8 cellular contexts compared by ENCODE assay signal in the genomic region with DNA sequence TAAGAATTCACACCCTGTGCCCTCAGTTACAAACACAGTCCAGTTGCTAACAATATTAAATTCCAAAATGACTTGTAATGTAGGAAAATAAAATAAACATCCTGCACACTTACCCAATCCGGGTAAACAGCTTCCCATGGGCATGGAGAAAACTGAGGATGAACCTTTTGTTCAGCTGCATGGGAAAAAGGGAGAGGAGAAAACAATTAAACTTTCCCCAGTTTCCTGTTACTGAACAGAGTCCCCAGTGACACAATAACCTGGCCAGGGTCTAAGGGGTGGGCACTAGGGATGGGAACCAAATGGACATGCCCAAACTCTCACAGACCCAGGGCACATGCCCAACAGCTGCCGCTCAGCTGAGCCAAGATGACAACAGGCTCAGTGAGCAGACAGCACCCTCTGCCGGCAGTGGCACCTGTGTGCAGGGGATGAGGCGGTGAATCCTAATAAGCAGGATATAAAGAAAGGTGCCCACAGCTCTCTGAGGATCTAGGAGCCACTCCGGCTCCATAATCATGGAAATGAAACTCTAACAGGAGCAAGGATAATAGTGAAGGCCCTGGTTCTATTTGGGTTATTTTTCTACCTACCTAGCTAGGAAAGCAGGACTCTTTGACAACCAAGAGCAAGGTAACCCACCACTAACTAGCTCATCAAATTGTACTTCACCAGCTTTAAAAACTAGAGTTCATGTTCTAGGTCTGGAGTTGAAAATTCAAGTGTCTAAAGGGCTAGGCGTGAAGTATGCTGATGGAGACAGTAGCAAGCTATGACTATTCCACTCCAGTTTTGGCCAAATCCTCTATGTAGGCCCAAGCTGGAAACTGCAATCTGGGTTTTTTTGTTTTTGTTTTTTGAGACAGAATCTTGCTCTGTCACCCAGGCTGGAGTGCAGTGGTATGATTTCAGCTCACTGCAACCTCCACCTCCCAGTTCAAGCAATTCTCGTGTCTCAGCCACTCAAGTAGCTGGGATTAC. TPM values are rescaled to one million over a fixed set of nuclear protein-coding genes. Genes with fewer than 3 reads are reported as not detected.
DNase-seq lines count a peak whose midpoint lies in the region; ATAC-seq and TF ChIP-seq lines count a peak whose summit lies in the region.

No MANE protein-coding gene starts in this region.

- no peak for ATAC-seq in HG02623 (IDR thresholded peaks at IDR 0.05; ENCODE audit: unreplicated experiment)

- H3K4me3 ChIP-seq in OCI-LY7 (ENCODE audit: low read depth, low read length, poor library complexity, severe bottlenecking), result no peak overlapping the region

- intact Hi-C loops in OCI-LY7 (cut with micrococcal nuclease; ENCODE audit: unreplicated experiment), result loop anchor here (1.0 kb wide), 2 partner anchors 190 to 337 kb away; a partner anchor contains a TSS

- H3K36me3 ChIP-seq in OCI-LY7 (ENCODE audit: insufficient read depth, low read length), result peaks cover 33% of the 10 kb centered on the region; the same call in 1 of the 2 replicates

- no peaks in the 10 kb centered on the region for H4K20me1 ChIP-seq in OCI-LY7 (ENCODE audit: insufficient read depth, low read length)

- TF ChIP-seq CTCF in OCI-LY7 (conservative IDR thresholded peaks at IDR 0.05; ENCODE audit: low read length), result peak; percentile 99

- H3K27ac ChIP-seq in OCI-LY7 (ENCODE audit: low read depth, low read length, poor library complexity, severe bottlenecking), result no peak overlapping the region

- no peaks in the 10 kb centered on the region for H3K9me3 ChIP-seq in OCI-LY7 (ENCODE audit: low read length)

- DNase-seq in DMS79 treated with DMSO at 0.1 percent for 48 hours (lab: John Stamatoyannopoulos, UW) (peak; percentile 46), HT-29 (ENCODE audit: low spot score) (peak; percentile 75), OCI-LY7 (ENCODE audit: low spot score) (peak; percentile 84), activated T-cell treated with anti-CD3 and anti-CD28 coated beads for 4 hours (peak; percentile 82), erythroblast (lab: John Stamatoyannopoulos, UW) (peak; percentile 71 to 86), myocyte (ENCODE audit: low read depth) (peak; percentile 95)
- peak; percentile 66 to 72 for DNase-seq in stimulated activated CD8-positive, alpha-beta memory T cell treated with anti-CD3 and anti-CD28 coated beads, Interleukin-4, amount 100 ng/mL, for 4 hours (ENCODE audit: low read depth in 2 of 2, low spot score in 1 of 2)

- no peak overlapping the region for H2AFZ ChIP-seq in OCI-LY7 (ENCODE audit: low read length)

- CTCF ChIA-PET in OCI-LY7 (lab: Charles Lee; ENCODE audit: unreplicated experiment), result interaction anchor here (1.0 to 1.5 kb wide), 4 partner anchors 80 to 191 kb away, joined by 3 to 9 read pairs (median 3); a partner anchor contains a TSS

- POLR2A ChIA-PET in OCI-LY7 (lab: Charles Lee), result interaction anchor here (0.5 to 1.2 kb wide), 3 partner anchors 28 to 340 kb away, joined by 3 read pairs; no protein-coding TSS in a partner anchor

- no TSS peak for BruUV-seq in OCI-LY7 (replicated peaks; lab: Mats Ljungman, UMichigan)

- no peaks in the 10 kb centered on the region for H3K79me2 ChIP-seq in OCI-LY7 (ENCODE audit: insufficient read depth, low read depth, low read length)

- no peak for TF ChIP-seq POLR2A in erythroblast (IDR thresholded peaks at IDR 0.05; ENCODE audit: low read length)

- no peaks in the 10 kb centered on the region for H3K9me2 ChIP-seq in OCI-LY7 (ENCODE audit: insufficient read depth, low read length)

- peaks cover 14% of the 10 kb centered on the region for H3K4me1 ChIP-seq in OCI-LY7 (ENCODE audit: insufficient read depth, low read length, poor library complexity, severe bottlenecking)

- no peak overlapping the region for H3K4me2 ChIP-seq in OCI-LY7 (ENCODE audit: low read length)

RNA-seq across cellular contexts. Expression of a gene that starts 58.8 kb away (rescaled TPM):
- total RNA-seq in HT-29 (2014; rRNA removed; shearing (Covaris generic)), result 14.9 and 17.5 TPM in 2 replicates
- 10.2 and 12.5 TPM in 2 replicates for total RNA-seq in OCI-LY7 (2014; rRNA removed; shearing (Covaris generic))
- total RNA-seq in OCI-LY7 (2022) (17.8 and 18.8 TPM in 2 replicates), myocyte (22.9 and 25.2 TPM in 2 replicates)
- polyA plus RNA-seq in myocyte (2012), result 35.3 TPM

RNA-seq across cellular contexts. Expression of a gene that starts 58.9 kb away (rescaled TPM):
- 1.2 and 5.8 TPM in 2 replicates for total RNA-seq in HT-29 (2014; rRNA removed; shearing (Covaris generic))
- 3.8 and 5.6 TPM in 2 replicates for total RNA-seq in OCI-LY7 (2014; rRNA removed; shearing (Covaris generic))
- total RNA-seq in OCI-LY7 (2022) (5.8 and 12.1 TPM in 2 replicates), myocyte (30.7 and 38.0 TPM in 2 replicates)
- polyA plus RNA-seq in myocyte (2012), result 35.0 TPM
